ENCODE assay signal across 9 cellular contexts in genomic region chr11:2445948-2446551, GRCh38. TPM values are rescaled to one million over a fixed set of nuclear protein-coding genes. Genes with fewer than 3 reads are reported as not detected.
DNase-seq lines count a peak whose midpoint lies in the region; ATAC-seq and TF ChIP-seq lines count a peak whose summit lies in the region.
"Had no signal": no experiment of that assay in that cellular context is flagged by ENCODE, and none has a peak within 500 bp of the region (broad histone marks: within the 10 kb centered on the region; RNA-seq: fewer than 3 reads in every experiment).

No MANE protein-coding gene starts in this region.

- H3K4me1 ChIP-seq in urinary bladder (ENCODE audit: insufficient read depth), result no peaks in the 10 kb centered on the region

- WGBS in urinary bladder, result 59% methylated on average over 16 of the region's 16 CpGs

- CTCF ChIA-PET in activated naive CD4-positive, alpha-beta T cell treated with anti-CD3 and anti-CD28 coated beads, Interleukin-2, amount 10 ng/mL, durations not matched to agents 7 days and 5 days (lab: Charles Lee), result interaction anchor here (1.1 to 2.0 kb wide), 2 partner anchors 86 to 447 kb away, joined by 3 to 15 read pairs; no protein-coding TSS in a partner anchor

- H3K4me3 ChIP-seq in urinary bladder (ENCODE audit: low read depth, low read length), result peak overlapping the region; percentile 48

- H3K4me1 Mint-ChIP-seq in activated naive CD4-positive, alpha-beta T cell treated with anti-CD3 and anti-CD28 coated beads, Interleukin-2, amount 10 ng/mL, durations not matched to agents 7 days and 5 days, result peaks cover 41% of the 10 kb centered on the region
- H3K4me1 Mint-ChIP-seq in activated naive CD8-positive, alpha-beta T cell treated with anti-CD3 and anti-CD28 coated beads, Interleukin-2, amount 50 U/mL, for 24 hours, result peaks cover 30% of the 10 kb centered on the region
- H3K4me1 Mint-ChIP-seq in mesothelial cell of epicardium, result peaks cover 15% of the 10 kb centered on the region

- DNase-seq in activated naive CD4-positive, alpha-beta T cell treated with anti-CD3 and anti-CD28 coated beads, Interleukin-2, amount 10 ng/mL, durations not matched to agents 7 days and 5 days, result no peak
- no peak for DNase-seq in activated naive CD4-positive, alpha-beta T cell treated with Interleukin-2 at 50 U/mL for 16 hours
- no peak for DNase-seq in activated naive CD8-positive, alpha-beta T cell treated with anti-CD3 and anti-CD28 coated beads, Interleukin-2, amount 50 U/mL, for 24 hours
- no peak for DNase-seq in mesothelial cell of epicardium (ENCODE audit: low spot score in 2 of 2, unreplicated experiment in 2 of 2)

- TF ChIP-seq CTCF in mesothelial cell of epicardium (IDR thresholded peaks at IDR 0.05; ENCODE audit: unreplicated experiment), result no peak

- no peaks in the 10 kb centered on the region for H3K36me3 ChIP-seq in urinary bladder (ENCODE audit: insufficient read depth)

- H3K27ac ChIP-seq in urinary bladder (ENCODE audit: low read depth), result no peak overlapping the region

- peaks cover 31% of the 10 kb centered on the region for H3K27me3 Mint-ChIP-seq in activated naive CD4-positive, alpha-beta T cell treated with anti-CD3 and anti-CD28 coated beads, Interleukin-2, amount 10 ng/mL, durations not matched to agents 7 days and 5 days
- peaks cover 4% of the 10 kb centered on the region for H3K27me3 Mint-ChIP-seq in activated naive CD8-positive, alpha-beta T cell treated with anti-CD3 and anti-CD28 coated beads, Interleukin-2, amount 50 U/mL, for 24 hours
- peaks cover 86% of the 10 kb centered on the region for H3K27me3 Mint-ChIP-seq in mesothelial cell of epicardium (ENCODE audit: low read depth)

- peak overlapping the region; percentile 97 for H3K4me3 Mint-ChIP-seq in activated naive CD4-positive, alpha-beta T cell treated with anti-CD3 and anti-CD28 coated beads, Interleukin-2, amount 10 ng/mL, durations not matched to agents 7 days and 5 days
- H3K4me3 Mint-ChIP-seq in activated naive CD8-positive, alpha-beta T cell treated with anti-CD3 and anti-CD28 coated beads, Interleukin-2, amount 50 U/mL, for 24 hours, result peak overlapping the region; percentile 82
- peak overlapping the region; percentile 66 for H3K4me3 Mint-ChIP-seq in mesothelial cell of epicardium

- peak overlapping the region; percentile 55 for H3K27ac Mint-ChIP-seq in activated naive CD4-positive, alpha-beta T cell treated with anti-CD3 and anti-CD28 coated beads, Interleukin-2, amount 10 ng/mL, durations not matched to agents 7 days and 5 days
- no peak overlapping the region for H3K27ac Mint-ChIP-seq in activated naive CD8-positive, alpha-beta T cell treated with anti-CD3 and anti-CD28 coated beads, Interleukin-2, amount 50 U/mL, for 24 hours
- no peak overlapping the region for H3K27ac Mint-ChIP-seq in mesothelial cell of epicardium

- no peaks in the 10 kb centered on the region for H3K9me3 Mint-ChIP-seq in activated naive CD4-positive, alpha-beta T cell treated with anti-CD3 and anti-CD28 coated beads, Interleukin-2, amount 10 ng/mL, durations not matched to agents 7 days and 5 days
- no peaks in the 10 kb centered on the region for H3K9me3 Mint-ChIP-seq in activated naive CD8-positive, alpha-beta T cell treated with anti-CD3 and anti-CD28 coated beads, Interleukin-2, amount 50 U/mL, for 24 hours
- H3K9me3 Mint-ChIP-seq in mesothelial cell of epicardium, result no peaks in the 10 kb centered on the region

- ATAC-seq in activated naive CD8-positive, alpha-beta T cell treated with anti-CD3 and anti-CD28 coated beads, Interleukin-2, amount 50 U/mL, for 24 hours, result no peak
- ATAC-seq in HG03135 (IDR thresholded peaks at IDR 0.05; ENCODE audit: unreplicated experiment) (no peak), GM18502 (IDR thresholded peaks at IDR 0.05; ENCODE audit: poor library complexity, unreplicated experiment) (no peak), HG03175 (IDR thresholded peaks at IDR 0.05; ENCODE audit: unreplicated experiment) (no peak)

- H3K36me3 Mint-ChIP-seq in activated naive CD4-positive, alpha-beta T cell treated with anti-CD3 and anti-CD28 coated beads, Interleukin-2, amount 10 ng/mL, durations not matched to agents 7 days and 5 days, result peaks cover 13% of the 10 kb centered on the region
- H3K36me3 Mint-ChIP-seq in activated naive CD8-positive, alpha-beta T cell treated with anti-CD3 and anti-CD28 coated beads, Interleukin-2, amount 50 U/mL, for 24 hours (ENCODE audit: low read depth), result no peaks in the 10 kb centered on the region
- H3K36me3 Mint-ChIP-seq in mesothelial cell of epicardium, result no peaks in the 10 kb centered on the region

RNA-seq across cellular contexts. Expression of gene KCNQ1, which starts 1.2 kb away (rescaled TPM):
- total RNA-seq in mesothelial cell of epicardium (6.9 to 8.5 TPM (median 8.4 TPM) in 3 replicates), urinary bladder (6.3 TPM)
- 9.1 TPM for polyA plus RNA-seq in urinary bladder

RNA-seq across cellular contexts. Expression of gene TRPM5, which starts 1.7 kb away (rescaled TPM):
- 6.9 to 7.7 TPM (median 7.2 TPM) in 3 replicates for total RNA-seq in mesothelial cell of epicardium
- total RNA-seq in urinary bladder, result 0.11 TPM
- polyA plus RNA-seq in urinary bladder, result 0.05 TPM
- total RNA-seq: dermis microvascular lymphatic vessel endothelial cell had no signal

RNA-seq across cellular contexts. Expression of gene TSSC4, which starts 45.5 kb away (rescaled TPM):
- total RNA-seq in mesothelial cell of epicardium (79.3 to 84.7 TPM (median 82.2 TPM) in 3 replicates), urinary bladder (16.6 TPM)
- 61.7 TPM for polyA plus RNA-seq in urinary bladder
